8 cellular contexts compared by ENCODE assay signal in the genomic region with DNA sequence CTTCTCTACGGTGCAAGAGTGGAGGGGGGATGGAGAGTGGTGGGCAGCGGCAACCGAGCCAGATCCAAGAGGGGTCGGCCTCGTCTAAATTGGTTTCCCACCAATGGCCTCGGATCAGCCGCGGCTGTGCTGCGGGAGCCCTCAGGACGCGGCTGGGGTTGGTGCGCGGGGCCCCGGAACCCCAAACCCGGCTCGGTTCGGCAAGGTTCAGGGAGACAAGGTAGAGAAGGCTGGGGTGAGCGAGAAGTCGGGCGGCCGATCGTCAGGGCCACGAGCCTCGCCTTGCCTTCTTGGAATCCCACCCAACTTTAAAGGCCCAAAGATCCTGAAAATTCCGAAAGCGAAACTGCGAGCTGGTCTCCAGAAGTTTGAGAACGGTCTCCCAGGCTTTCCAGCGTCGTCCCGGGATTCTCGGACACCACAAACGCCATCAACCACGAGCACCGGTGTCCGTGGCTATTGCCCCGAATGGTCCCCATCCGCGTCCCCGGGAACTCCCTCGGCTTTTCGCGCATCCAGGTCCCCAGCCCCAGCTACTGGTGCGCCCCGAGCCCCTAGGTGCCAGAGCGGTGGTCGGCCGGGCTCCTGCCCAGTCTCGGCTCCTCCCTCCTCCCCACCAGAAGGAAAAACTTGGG. TPM values are rescaled to one million over a fixed set of nuclear protein-coding genes. Genes with fewer than 3 reads are reported as not detected.
DNase-seq lines count a peak whose midpoint lies in the region; ATAC-seq, FAIRE-seq and TF ChIP-seq lines count a peak whose summit lies in the region.

No MANE protein-coding gene starts in this region.

- H3K9ac ChIP-seq in rectal smooth muscle tissue (ENCODE audit: low read length), result peak overlapping the region; percentile 29

- peaks cover 0 to 69% (median 14%) of the 10 kb centered on the region in 3 donors for H3K4me1 ChIP-seq in gastroesophageal sphincter
- H3K4me1 ChIP-seq in rectal smooth muscle tissue (ENCODE audit: control insufficient read depth, insufficient read depth, low read length), result peaks cover 8% of the 10 kb centered on the region

- ATAC-seq in activated T-cell treated with anti-CD3 and anti-CD28 coated beads, Interleukin-2, amount 50 U/mL, for 4 hours, result no peak
- ATAC-seq in gastroesophageal sphincter, result no peak

- peaks cover 60% of the 10 kb centered on the region for H3K4me1 Mint-ChIP-seq in activated T-cell treated with anti-CD3 and anti-CD28 coated beads, Interleukin-2, amount 50 U/mL, for 4 hours (ENCODE audit: low read depth)

- H3K27me3 Mint-ChIP-seq in activated T-cell treated with anti-CD3 and anti-CD28 coated beads, Interleukin-2, amount 50 U/mL, for 4 hours (ENCODE audit: low read depth), result no peaks in the 10 kb centered on the region

- H3K27ac ChIP-seq in gastroesophageal sphincter (peak overlapping the region in 3 of 4 donors; percentile 73 to 89 (median 84)), rectal smooth muscle tissue (ENCODE audit: low read depth, low read length) (peak overlapping the region; percentile 50)

- H3K36me3 ChIP-seq in GM06990 (ENCODE audit: control insufficient read depth, insufficient read depth, low read length) (no peaks in the 10 kb centered on the region), gastroesophageal sphincter (no peaks in the 10 kb centered on the region), rectal smooth muscle tissue (ENCODE audit: control insufficient read depth, insufficient read depth, low read length) (no peaks in the 10 kb centered on the region)

- H3K9me3 ChIP-seq in gastroesophageal sphincter, result no peaks in the 10 kb centered on the region

- H3K9me3 Mint-ChIP-seq in activated T-cell treated with anti-CD3 and anti-CD28 coated beads, Interleukin-2, amount 50 U/mL, for 4 hours, result no peaks in the 10 kb centered on the region

- peak overlapping the region; percentile 66 for H3K4me3 ChIP-seq in GM06990 (replicated peaks; ENCODE audit: low read depth, low read length)
- H3K4me3 ChIP-seq in gastroesophageal sphincter, result peak overlapping the region; percentile 78 to 94
- peak overlapping the region; percentile 80 for H3K4me3 ChIP-seq in rectal smooth muscle tissue (ENCODE audit: low read length)

- TF ChIP-seq POLR2A in gastroesophageal sphincter (IDR thresholded peaks at IDR 0.05), result no peak

- 56% methylated on average over 8 of the region's 49 CpGs; no CpG with 5 or more reads in 1 of the 2 donors for WGBS in gastroesophageal sphincter (ENCODE audit: low coverage in 1 of 2), 2 donors

- no peak for TF ChIP-seq EP300 in gastroesophageal sphincter (IDR thresholded peaks at IDR 0.05)

- no peaks in the 10 kb centered on the region; the same call in 1 of the 2 replicates for H3K27me3 ChIP-seq in GM06990 (replicated peaks; ENCODE audit: control insufficient read depth, insufficient read depth, low read length)
- H3K27me3 ChIP-seq in gastroesophageal sphincter, result peaks cover 26% of the 10 kb centered on the region
- peaks cover 9% of the 10 kb centered on the region for H3K27me3 ChIP-seq in rectal smooth muscle tissue (ENCODE audit: control insufficient read depth, insufficient read depth, low read length)

- peak; percentile 24 for DNase-seq in GM06990 (ENCODE audit: extremely low read depth, insufficient read length)
- DNase-seq in activated T-cell treated with anti-CD3 and anti-CD28 coated beads, Interleukin-2, amount 50 U/mL, for 4 hours, result no peak
- DNase-seq in urothelium cell line (ENCODE audit: low spot score), result no peak
- DNase-seq in ureter (ENCODE audit: low spot score), result no peak
- DNase-seq in DMS 273 (lab: John Stamatoyannopoulos, UW; ENCODE audit: unreplicated experiment), result no peak
- DNase-seq in NCI-H2107 treated with DMSO at 0.1 percent for 48 hours (lab: John Stamatoyannopoulos, UW; ENCODE audit: unreplicated experiment), result no peak

- TF ChIP-seq CTCF in GM06990 (IDR thresholded peaks at IDR 0.05; ENCODE audit: insufficient read depth, low read length, poor library complexity, severe bottlenecking) (no peak), gastroesophageal sphincter (IDR thresholded peaks at IDR 0.05) (no peak)

- peaks cover 5% of the 10 kb centered on the region for H3K36me3 Mint-ChIP-seq in activated T-cell treated with anti-CD3 and anti-CD28 coated beads, Interleukin-2, amount 50 U/mL, for 4 hours (ENCODE audit: insufficient read depth)

- H3K4me3 Mint-ChIP-seq in activated T-cell treated with anti-CD3 and anti-CD28 coated beads, Interleukin-2, amount 50 U/mL, for 4 hours, result peak overlapping the region; percentile 97

- no peak for FAIRE-seq in urothelium cell line (lab: Jason Lieb, UNC)

RNA-seq across cellular contexts. Expression of a gene that starts 3.3 kb away (rescaled TPM):
- total RNA-seq in activated T-cell treated with anti-CD3 and anti-CD28 coated beads, Interleukin-2, amount 50 U/mL, for 4 hours, result 10 to 100 TPM; 16.4 to 22.0 (median 20.6) TPM
- total RNA-seq in gastroesophageal sphincter (10 to 100 TPM in 2 of 4 donors, 1 to 10 TPM in 2; 6.9 to 14.3 (median 11.4) TPM), ureter (20.3 TPM)
